Comparison of ENCODE assay signal across 22 cellular contexts in genomic region chr16:19110537-19111391, GRCh38. TPM values are rescaled to one million over a fixed set of nuclear protein-coding genes. Genes with fewer than 3 reads are reported as not detected.
"Had no signal": no experiment of that assay in that cellular context is flagged by ENCODE, and none has a peak within 500 bp of the region (broad histone marks: within the 10 kb centered on the region; RNA-seq: fewer than 3 reads in every experiment).

No MANE protein-coding gene starts in this region.

- H3K4me3 ChIP-seq: breast epithelium, coronary artery, esophagus muscularis mucosa, gastrocnemius medialis, lung, thoracic aorta, upper lobe of right lung had no signal

- H3K36me3 ChIP-seq: breast epithelium had no signal

- ATAC-seq: activated T-cell treated with anti-CD3 and anti-CD28 coated beads, Interleukin-2, amount 50 U/mL, for 4 hours; gastrocnemius medialis; naive thymus-derived CD8-positive, alpha-beta T cell; stimulated activated naive B cell treated with anti-CD40 and anti-IgM and Interleukin-4, amounts not matched to agents 10 μg/mL and 1 μg/mL and 100 μg/mL, for 72 hours; upper lobe of right lung had no signal

- DNase-seq: activated CD4-positive, alpha-beta T cell treated with anti-CD3 and anti-CD28 coated beads for 4 hours; activated CD4-positive, alpha-beta T cell treated with anti-CD3 and anti-CD28 coated beads, Interleukin-2, amount 50 U/mL, for 48 hours; activated CD4-positive, CD25-positive, alpha-beta regulatory T cell; activated CD8-positive, alpha-beta memory T cell treated with anti-CD3 and anti-CD28 coated beads, Interleukin-2, amount 50 U/mL, for 48 hours; activated naive CD4-positive, alpha-beta T cell; activated T-cell treated with anti-CD3 and anti-CD28 coated beads, Interleukin-2, amount 50 U/mL, for 4 hours; gastrocnemius medialis; head of caudate nucleus; kidney; naive thymus-derived CD8-positive, alpha-beta T cell; retina; stimulated activated CD4-positive, alpha-beta T cell treated with anti-CD3 and anti-CD28 coated beads, Interleukin-2, amount 100 ng/mL, for 48 hours; stimulated activated CD8-positive, alpha-beta memory T cell treated with anti-CD3 and anti-CD28 coated beads, Interleukin-4, amount 100 ng/mL, for 48 hours; stimulated activated naive B cell treated with anti-CD40 and anti-IgM and Interleukin-4, amounts not matched to agents 10 μg/mL and 1 μg/mL and 100 μg/mL, for 72 hours; T-helper 1 cell; upper lobe of right lung had no signal

- H3K27ac ChIP-seq: breast epithelium, coronary artery, esophagus muscularis mucosa, gastrocnemius medialis, thoracic aorta, upper lobe of right lung had no signal

- H3K27me3 ChIP-seq: breast epithelium, esophagus muscularis mucosa, gastrocnemius medialis, upper lobe of right lung had no signal

- H3K9me3 ChIP-seq: breast epithelium, esophagus muscularis mucosa, gastrocnemius medialis, thoracic aorta, upper lobe of right lung had no signal

RNA-seq across cellular contexts. Expression of gene SYT17, which starts 57.3 kb away (rescaled TPM):
- total RNA-seq: activated CD8-positive, alpha-beta memory T cell treated with anti-CD3 and anti-CD28 coated beads for 36 hours had no signal
- polyA plus RNA-seq: naive thymus-derived CD8-positive, alpha-beta T cell had no signal
